29 cellular contexts compared by ENCODE assay signal in the genomic region with DNA sequence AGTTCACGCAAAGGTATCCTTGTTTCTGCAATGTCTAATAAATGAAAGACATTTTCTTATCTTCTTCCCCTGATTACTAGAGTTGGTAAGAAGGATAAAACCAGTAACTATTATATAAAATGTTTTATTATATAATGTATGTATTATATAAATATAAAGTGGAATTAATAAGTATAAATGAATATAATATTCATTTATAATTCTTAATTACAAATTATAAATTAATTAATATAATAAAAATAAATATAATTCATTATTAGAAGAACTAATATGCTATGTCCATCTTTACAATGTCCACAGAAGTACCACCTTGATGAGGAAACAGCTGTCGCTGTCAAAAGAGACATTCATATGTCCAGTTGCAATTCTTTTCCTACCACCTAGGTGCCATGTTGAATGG.
"Had no signal": no experiment of that assay in that cellular context is flagged by ENCODE, and none has a peak within 500 bp of the region (broad histone marks: within the 10 kb centered on the region; RNA-seq: fewer than 3 reads in every experiment).

No MANE protein-coding gene starts in this region.

- H3K9me3 ChIP-seq: MG63, SJCRH30 had no signal

- H3K4me1 ChIP-seq: SJCRH30 had no signal

- ATAC-seq: activated T-cell treated with anti-CD3 and anti-CD28 coated beads, Interleukin-2, amount 50 U/mL, for 72 hours; activated T-helper 17 cell treated with anti-CD3 and anti-CD28 coated beads, Interleukin-2, amount 50 U/mL, for 72 hours had no signal

- DNase-seq: activated B cell treated with CpG ODN at 0.5 μM for 24 hours; activated CD4-positive, alpha-beta memory T cell treated with anti-CD3 and anti-CD28 coated beads, Interleukin-2, amount 10 ng/mL, durations not matched to agents 7 days and 5 days; activated CD4-positive, alpha-beta T cell treated with anti-CD3 and anti-CD28 coated beads for 48 hours; activated CD4-positive, CD25-positive, alpha-beta regulatory T cell treated with anti-CD3 and anti-CD28 coated beads, Interleukin-2, amount 50 U/mL, for 72 hours; activated effector memory CD4-positive, alpha-beta T cell treated with anti-CD3 and anti-CD28 coated beads, Interleukin-2, amount 50 U/mL, for 16 hours; activated naive CD4-positive, alpha-beta T cell; activated naive CD4-positive, alpha-beta T cell treated with anti-CD3 and anti-CD28 coated beads, Interleukin-2, amount 50 U/mL, for 16 hours; activated naive CD8-positive, alpha-beta T cell treated with anti-CD3 and anti-CD28 coated beads for 36 hours; activated T-cell treated with anti-CD3 and anti-CD28 coated beads, Interleukin-2, amount 50 U/mL, for 1 hour; activated T-cell treated with anti-CD3 and anti-CD28 coated beads, Interleukin-2, amount 50 U/mL, for 72 hours; amniotic stem cell; aorta; brain microvascular endothelial cell; central memory CD4-positive, alpha-beta T cell; KG1; MG63; NCI-H1048; NCI-H1436 treated with DMSO at 0.1 percent for 48 hours; NCI-H1694 treated with DMSO at 0.1 percent for 48 hours; NCI-H2029; NCI-H510A; NCI-H526; NCI-H748 treated with DMSO at 0.1 percent for 48 hours; NK-92 treated with Interleukin-12 subunit alpha and Interleukin-12 subunit beta, amount 100 ng/mL, for 24 hours; PC-9; SHP77; SJCRH30 had no signal

- H3K27me3 ChIP-seq: brain microvascular endothelial cell, MG63, SJCRH30 had no signal

- H3K36me3 ChIP-seq: brain microvascular endothelial cell, MG63 had no signal

- H3K4me3 ChIP-seq: MG63, PC-9, SJCRH30, SK-N-MC had no signal

- H3K27ac ChIP-seq: brain microvascular endothelial cell, PC-9, SJCRH30, SK-N-MC had no signal

- H3K4me2 ChIP-seq: PC-9 had no signal
